13 cellular contexts compared by ENCODE assay signal in the genomic region with DNA sequence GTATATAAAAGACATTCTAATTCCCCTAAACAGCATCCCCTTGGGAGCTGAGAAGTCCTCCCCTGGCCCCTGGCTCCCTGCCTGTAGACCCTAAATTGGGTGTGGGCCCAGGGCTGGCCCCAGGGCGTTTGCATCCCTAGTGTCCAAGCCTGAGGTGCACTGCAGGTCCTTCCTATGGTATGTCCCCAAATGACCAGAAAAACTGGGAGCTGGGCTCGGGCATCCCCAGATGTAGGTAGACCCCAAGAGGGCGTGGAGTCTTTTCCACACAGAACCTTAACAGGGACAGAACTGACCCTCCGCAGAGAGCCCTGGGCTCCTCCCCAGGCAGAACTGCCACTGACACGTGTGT. TPM values are rescaled to one million over a fixed set of nuclear protein-coding genes. Genes with fewer than 3 reads are reported as not detected.
DNase-seq lines count a peak whose midpoint lies in the region; ATAC-seq, FAIRE-seq and TF ChIP-seq lines count a peak whose summit lies in the region.
"Had no signal": no experiment of that assay in that cellular context is flagged by ENCODE, and none has a peak within 500 bp of the region (broad histone marks: within the 10 kb centered on the region; RNA-seq: fewer than 3 reads in every experiment).

No MANE protein-coding gene starts in this region.

- POLR2A ChIA-PET in WTC11 (lab: Charles Lee), result no interaction called here

- H3K36me3 Mint-ChIP-seq in activated T-cell treated with anti-CD3 and anti-CD28 coated beads, Interleukin-2, amount 50 U/mL, for 72 hours (ENCODE audit: insufficient read depth in 2 of 2), result no peaks in the 10 kb centered on the region
- H3K36me3 Mint-ChIP-seq in WTC11, result no peaks in the 10 kb centered on the region
- H3K36me3 Mint-ChIP-seq in immature natural killer cell, result no peaks in the 10 kb centered on the region

- peak overlapping the region; percentile 62 for H3K27ac Mint-ChIP-seq in activated T-cell treated with anti-CD3 and anti-CD28 coated beads, Interleukin-2, amount 50 U/mL, for 72 hours
- H3K27ac Mint-ChIP-seq in WTC11, result no peak overlapping the region
- H3K27ac Mint-ChIP-seq in immature natural killer cell, result peak overlapping the region; percentile 73 to 93 (median 86)

- H3K4me1 ChIP-seq in suprapubic skin, result peaks cover 73% of the 10 kb centered on the region

- no peaks in the 10 kb centered on the region for H3K9me3 Mint-ChIP-seq in activated T-cell treated with anti-CD3 and anti-CD28 coated beads, Interleukin-2, amount 50 U/mL, for 72 hours
- H3K9me3 Mint-ChIP-seq in WTC11, result no peaks in the 10 kb centered on the region
- H3K9me3 Mint-ChIP-seq in immature natural killer cell, result no peaks in the 10 kb centered on the region

- peaks cover 18% of the 10 kb centered on the region for H3K27me3 Mint-ChIP-seq in activated T-cell treated with anti-CD3 and anti-CD28 coated beads, Interleukin-2, amount 50 U/mL, for 72 hours (ENCODE audit: low read depth)
- H3K27me3 Mint-ChIP-seq in WTC11 (ENCODE audit: low read depth), result peaks cover 34% of the 10 kb centered on the region
- H3K27me3 Mint-ChIP-seq in immature natural killer cell (ENCODE audit: low read depth in 3 of 3), result peaks cover 5 to 30% (median 15%) of the 10 kb centered on the region in 3 donors

- no peaks in the 10 kb centered on the region for H3K36me3 ChIP-seq in suprapubic skin
- H3K36me3 ChIP-seq: gastrocnemius medialis, upper lobe of left lung had no signal

- TF ChIP-seq CTCF in WTC11 (IDR thresholded peaks at IDR 0.05), result no peak
- no peak for TF ChIP-seq CTCF in suprapubic skin (IDR thresholded peaks at IDR 0.05)

- no peak overlapping the region for H3K27ac ChIP-seq in suprapubic skin

- no peaks in the 10 kb centered on the region for H3K9me3 ChIP-seq in suprapubic skin
- H3K9me3 ChIP-seq: gastrocnemius medialis, mucosa of descending colon, upper lobe of left lung had no signal

- TF ChIP-seq EP300 in suprapubic skin (IDR thresholded peaks at IDR 0.05), result no peak

- ATAC-seq in activated T-cell treated with anti-CD3 and anti-CD28 coated beads, Interleukin-2, amount 50 U/mL, for 72 hours (replicated peaks in 1 of 2), result no peak
- no peak for ATAC-seq in WTC11
- no peak for ATAC-seq in HG03354 (IDR thresholded peaks at IDR 0.05; ENCODE audit: poor library complexity, severe bottlenecking, unreplicated experiment)

- CTCF ChIA-PET in WTC11 (lab: Charles Lee), result interaction anchor here (1.0 to 1.4 kb wide), 2 partner anchors 27 to 29 kb away, joined by 3 read pairs; no protein-coding TSS in a partner anchor

- peak overlapping the region; percentile 71 to 85 for H3K4me3 Mint-ChIP-seq in activated T-cell treated with anti-CD3 and anti-CD28 coated beads, Interleukin-2, amount 50 U/mL, for 72 hours
- H3K4me3 Mint-ChIP-seq in WTC11 (peak overlapping the region; percentile 69), immature natural killer cell (peak overlapping the region; percentile 75 to 91 (median 82))

- no peak for DNase-seq in activated T-cell treated with anti-CD3 and anti-CD28 coated beads, Interleukin-2, amount 50 U/mL, for 72 hours
- DNase-seq in activated T-cell treated with anti-CD3 and anti-CD28 coated beads for 4 hours (no peak), WTC11 (ENCODE audit: low spot score) (peak; percentile 8), immature natural killer cell (no peak), suprapubic skin (ENCODE audit: low spot score in 2 of 2) (peak in 1 of 2 donors; percentile 62), frontal cortex (ENCODE audit: low spot score in 2 of 2) (no peak), NCI-H187 (lab: John Stamatoyannopoulos, UW) (no peak)
- DNase-seq: gastrocnemius medialis, SIG-M5 had no signal

- TF ChIP-seq POLR2A in suprapubic skin (IDR thresholded peaks at IDR 0.05), result no peak

- no peaks in the 10 kb centered on the region for H3K27me3 ChIP-seq in suprapubic skin
- H3K27me3 ChIP-seq: gastrocnemius medialis had no signal

- no peak for FAIRE-seq in frontal cortex (lab: Jason Lieb, UNC)

- 78% methylated on average over 4 of the region's 5 CpGs for WGBS in suprapubic skin

- H3K4me1 Mint-ChIP-seq in activated T-cell treated with anti-CD3 and anti-CD28 coated beads, Interleukin-2, amount 50 U/mL, for 72 hours (ENCODE audit: low read depth), result peaks cover 34% of the 10 kb centered on the region
- H3K4me1 Mint-ChIP-seq in WTC11 (peaks cover 29% of the 10 kb centered on the region), immature natural killer cell (peaks cover 51 to 61% of the 10 kb centered on the region in 2 donors)

- peak overlapping the region; percentile 87 for H3K4me3 ChIP-seq in suprapubic skin

TF ChIP-seq in WTC11, 78 proteins besides CTCF, POLR2A, EP300 and RAD21 (continues in another document):
- TF ChIP-seq ZNF416 (CRISPR knock-in tag; IDR thresholded peaks at IDR 0.05) (no peak), TEAD4 (CRISPR knock-in tag; IDR thresholded peaks at IDR 0.05) (no peak), ZNF219 (CRISPR knock-in tag; IDR thresholded peaks at IDR 0.05; ENCODE audit: borderline replicate concordance) (no peak), JUN (CRISPR knock-in tag; IDR thresholded peaks at IDR 0.05) (no peak), NFE2L1 (CRISPR knock-in tag; IDR thresholded peaks at IDR 0.05) (no peak)
- TF ChIP-seq, protein P1, sequence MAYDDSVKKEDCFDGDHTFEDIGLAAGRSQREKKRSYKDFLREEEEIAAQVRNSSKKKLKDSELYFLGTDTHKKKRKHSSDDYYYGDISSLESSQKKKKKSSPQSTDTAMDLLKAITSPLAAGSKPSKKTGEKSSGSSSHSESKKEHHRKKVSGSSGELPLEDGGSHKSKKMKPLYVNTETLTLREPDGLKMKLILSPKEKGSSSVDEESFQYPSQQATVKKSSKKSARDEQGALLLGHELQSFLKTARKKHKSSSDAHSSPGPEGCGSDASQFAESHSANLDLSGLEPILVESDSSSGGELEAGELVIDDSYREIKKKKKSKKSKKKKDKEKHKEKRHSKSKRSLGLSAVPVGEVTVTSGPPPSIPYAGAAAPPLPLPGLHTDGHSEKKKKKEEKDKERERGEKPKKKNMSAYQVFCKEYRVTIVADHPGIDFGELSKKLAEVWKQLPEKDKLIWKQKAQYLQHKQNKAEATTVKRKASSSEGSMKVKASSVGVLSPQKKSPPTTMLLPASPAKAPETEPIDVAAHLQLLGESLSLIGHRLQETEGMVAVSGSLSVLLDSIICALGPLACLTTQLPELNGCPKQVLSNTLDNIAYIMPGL (CRISPR knock-in tag; IDR thresholded peaks at IDR 0.05), result no peak
- TF ChIP-seq, protein P2, sequence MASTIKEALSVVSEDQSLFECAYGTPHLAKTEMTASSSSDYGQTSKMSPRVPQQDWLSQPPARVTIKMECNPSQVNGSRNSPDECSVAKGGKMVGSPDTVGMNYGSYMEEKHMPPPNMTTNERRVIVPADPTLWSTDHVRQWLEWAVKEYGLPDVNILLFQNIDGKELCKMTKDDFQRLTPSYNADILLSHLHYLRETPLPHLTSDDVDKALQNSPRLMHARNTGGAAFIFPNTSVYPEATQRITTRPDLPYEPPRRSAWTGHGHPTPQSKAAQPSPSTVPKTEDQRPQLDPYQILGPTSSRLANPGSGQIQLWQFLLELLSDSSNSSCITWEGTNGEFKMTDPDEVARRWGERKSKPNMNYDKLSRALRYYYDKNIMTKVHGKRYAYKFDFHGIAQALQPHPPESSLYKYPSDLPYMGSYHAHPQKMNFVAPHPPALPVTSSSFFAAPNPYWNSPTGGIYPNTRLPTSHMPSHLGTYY (CRISPR knock-in tag; IDR thresholded peaks at IDR 0.05), result no peak
- TF ChIP-seq, protein P3, sequence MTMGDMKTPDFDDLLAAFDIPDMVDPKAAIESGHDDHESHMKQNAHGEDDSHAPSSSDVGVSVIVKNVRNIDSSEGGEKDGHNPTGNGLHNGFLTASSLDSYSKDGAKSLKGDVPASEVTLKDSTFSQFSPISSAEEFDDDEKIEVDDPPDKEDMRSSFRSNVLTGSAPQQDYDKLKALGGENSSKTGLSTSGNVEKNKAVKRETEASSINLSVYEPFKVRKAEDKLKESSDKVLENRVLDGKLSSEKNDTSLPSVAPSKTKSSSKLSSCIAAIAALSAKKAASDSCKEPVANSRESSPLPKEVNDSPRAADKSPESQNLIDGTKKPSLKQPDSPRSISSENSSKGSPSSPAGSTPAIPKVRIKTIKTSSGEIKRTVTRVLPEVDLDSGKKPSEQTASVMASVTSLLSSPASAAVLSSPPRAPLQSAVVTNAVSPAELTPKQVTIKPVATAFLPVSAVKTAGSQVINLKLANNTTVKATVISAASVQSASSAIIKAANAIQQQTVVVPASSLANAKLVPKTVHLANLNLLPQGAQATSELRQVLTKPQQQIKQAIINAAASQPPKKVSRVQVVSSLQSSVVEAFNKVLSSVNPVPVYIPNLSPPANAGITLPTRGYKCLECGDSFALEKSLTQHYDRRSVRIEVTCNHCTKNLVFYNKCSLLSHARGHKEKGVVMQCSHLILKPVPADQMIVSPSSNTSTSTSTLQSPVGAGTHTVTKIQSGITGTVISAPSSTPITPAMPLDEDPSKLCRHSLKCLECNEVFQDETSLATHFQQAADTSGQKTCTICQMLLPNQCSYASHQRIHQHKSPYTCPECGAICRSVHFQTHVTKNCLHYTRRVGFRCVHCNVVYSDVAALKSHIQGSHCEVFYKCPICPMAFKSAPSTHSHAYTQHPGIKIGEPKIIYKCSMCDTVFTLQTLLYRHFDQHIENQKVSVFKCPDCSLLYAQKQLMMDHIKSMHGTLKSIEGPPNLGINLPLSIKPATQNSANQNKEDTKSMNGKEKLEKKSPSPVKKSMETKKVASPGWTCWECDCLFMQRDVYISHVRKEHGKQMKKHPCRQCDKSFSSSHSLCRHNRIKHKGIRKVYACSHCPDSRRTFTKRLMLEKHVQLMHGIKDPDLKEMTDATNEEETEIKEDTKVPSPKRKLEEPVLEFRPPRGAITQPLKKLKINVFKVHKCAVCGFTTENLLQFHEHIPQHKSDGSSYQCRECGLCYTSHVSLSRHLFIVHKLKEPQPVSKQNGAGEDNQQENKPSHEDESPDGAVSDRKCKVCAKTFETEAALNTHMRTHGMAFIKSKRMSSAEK (CRISPR knock-in tag; IDR thresholded peaks at IDR 0.05; ENCODE audit: borderline replicate concordance), result no peak

RNA-seq across cellular contexts. Expression of a gene that starts 0.8 kb away (rescaled TPM):
- total RNA-seq in activated T-cell treated with anti-CD3 and anti-CD28 coated beads, Interleukin-2, amount 50 U/mL, for 72 hours, result 1 to 10 TPM; 6.3 to 7.0 TPM
- total RNA-seq in WTC11 (2021) (13.1 to 17.7 TPM (median 14.8 TPM) in 3 replicates), suprapubic skin (10 to 100 TPM; 43.4 to 75.2 (median 56.8) TPM), frontal cortex (28.9 TPM)
- 10 to 100 TPM; 32.8 to 98.9 (median 33.3) TPM for polyA plus RNA-seq in immature natural killer cell

RNA-seq across cellular contexts. Expression of a gene that starts 52.7 kb away (rescaled TPM):
- total RNA-seq in activated T-cell treated with anti-CD3 and anti-CD28 coated beads, Interleukin-2, amount 50 U/mL, for 72 hours, result not detected
- not detected in 3 replicates for total RNA-seq in WTC11 (2021)
- polyA plus RNA-seq in immature natural killer cell, result not detected
- total RNA-seq in suprapubic skin, result not detected
- not detected for total RNA-seq in frontal cortex
- total RNA-seq: gastrocnemius medialis, HT-29, mucosa of descending colon, upper lobe of left lung had no signal
